ENCODE assay signal across 1 cellular context in genomic region chr9:134204991-134205578, GRCh38.
TF ChIP-seq lines count a peak whose summit lies in the region.

No MANE protein-coding gene starts in this region.

TF ChIP-seq in SK-N-SH, 30 proteins besides CTCF, POLR2A, EP300 and RAD21 (continued from another document):
- no peak for TF ChIP-seq TEAD4 (IDR thresholded peaks at IDR 0.05; ENCODE audit: borderline replicate concordance, insufficient read depth)
